ENCODE assay signal across 12 cellular contexts in the genomic region with DNA sequence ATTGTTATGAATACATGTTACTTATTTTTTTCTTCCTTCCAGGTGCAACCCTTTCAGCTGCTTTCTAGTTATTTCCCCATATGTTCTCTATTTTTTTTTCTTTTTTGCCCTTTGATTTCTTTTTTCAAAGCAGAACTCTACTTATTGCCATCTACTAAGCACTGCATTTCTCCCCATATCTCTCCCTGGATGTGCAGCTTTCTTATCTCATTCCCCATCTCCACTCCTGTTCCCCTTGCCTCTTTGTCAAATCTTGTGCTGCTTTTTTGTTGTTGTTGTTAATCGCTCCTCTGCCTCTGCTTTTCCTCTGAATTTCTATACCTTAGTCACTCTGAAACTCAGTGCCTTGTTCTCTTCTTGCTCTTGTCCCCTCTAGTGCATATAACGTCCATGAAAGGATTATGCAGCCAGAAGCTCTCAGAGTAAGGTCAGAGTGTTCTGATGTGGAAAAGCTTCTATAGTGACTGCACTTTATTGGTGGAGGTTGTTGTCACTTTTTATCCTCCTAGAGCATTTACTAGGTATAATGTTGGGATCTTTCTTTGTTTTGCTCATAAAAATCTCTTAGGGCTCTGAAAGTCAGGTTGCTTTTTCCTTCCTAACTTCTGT.
"Had no signal": no experiment of that assay in that cellular context is flagged by ENCODE, and none has a peak within 500 bp of the region (broad histone marks: within the 10 kb centered on the region; RNA-seq: fewer than 3 reads in every experiment).

No MANE protein-coding gene starts in this region.

- H3K36me3 Mint-ChIP-seq: activated naive CD4-positive, alpha-beta T cell treated with anti-CD3 and anti-CD28 coated beads, Interleukin-2, amount 10 ng/mL, durations not matched to agents 7 days and 5 days; natural killer cell treated with Interleukin-12 subunit alpha and Interleukin-12 subunit beta and Interleukin-15 and Interleukin-18, amount 100 ng/mL, for 72 hours; stimulated activated effector memory CD8-positive, alpha-beta T cell treated with anti-CD3 and anti-CD28 coated beads, Interleukin-12 subunit alpha, Interleukin-12 subunit beta, amount 100 ng/mL, for 72 hours had no signal

- H3K4me3 ChIP-seq: dorsolateral prefrontal cortex, tibial artery had no signal

- H3K27me3 Mint-ChIP-seq: activated naive CD4-positive, alpha-beta T cell treated with anti-CD3 and anti-CD28 coated beads, Interleukin-2, amount 10 ng/mL, durations not matched to agents 7 days and 5 days; activated T-cell treated with anti-CD3 and anti-CD28 coated beads, Interleukin-2, amount 50 U/mL, for 24 hours had no signal

- H3K9me3 ChIP-seq: tibial artery had no signal

- H3K27ac ChIP-seq: dorsolateral prefrontal cortex, tibial artery had no signal

- H3K4me1 Mint-ChIP-seq: activated CD4-positive, alpha-beta memory T cell treated with anti-CD3 and anti-CD28 coated beads, Interleukin-2, amount 10 ng/mL, durations not matched to agents 7 days and 5 days; activated naive CD4-positive, alpha-beta T cell treated with anti-CD3 and anti-CD28 coated beads, Interleukin-2, amount 10 ng/mL, durations not matched to agents 7 days and 5 days; stimulated activated effector memory CD8-positive, alpha-beta T cell treated with anti-CD3 and anti-CD28 coated beads, Interleukin-12 subunit alpha, Interleukin-12 subunit beta, amount 100 ng/mL, for 72 hours; T-helper 17 cell had no signal

- H3K27me3 ChIP-seq: dorsolateral prefrontal cortex, tibial artery had no signal

- FAIRE-seq: astrocyte, kidney, urothelium cell line had no signal

- H3K27ac Mint-ChIP-seq: activated CD4-positive, alpha-beta memory T cell treated with anti-CD3 and anti-CD28 coated beads, Interleukin-2, amount 10 ng/mL, durations not matched to agents 7 days and 5 days; activated naive CD4-positive, alpha-beta T cell treated with anti-CD3 and anti-CD28 coated beads, Interleukin-2, amount 10 ng/mL, durations not matched to agents 7 days and 5 days; activated T-cell treated with anti-CD3 and anti-CD28 coated beads, Interleukin-2, amount 50 U/mL, for 24 hours; natural killer cell treated with Interleukin-12 subunit alpha and Interleukin-12 subunit beta and Interleukin-15 and Interleukin-18, amount 100 ng/mL, for 72 hours; stimulated activated effector memory CD8-positive, alpha-beta T cell treated with anti-CD3 and anti-CD28 coated beads, Interleukin-12 subunit alpha, Interleukin-12 subunit beta, amount 100 ng/mL, for 72 hours; T-helper 17 cell had no signal

- DNase-seq: activated CD4-positive, alpha-beta memory T cell treated with anti-CD3 and anti-CD28 coated beads, Interleukin-2, amount 10 ng/mL, durations not matched to agents 7 days and 5 days; activated CD4-positive, alpha-beta T cell treated with anti-CD3 and anti-CD28 coated beads for 4 hours; activated naive CD4-positive, alpha-beta T cell treated with anti-CD3 and anti-CD28 coated beads, Interleukin-2, amount 10 ng/mL, durations not matched to agents 7 days and 5 days; activated T-cell treated with anti-CD3 and anti-CD28 coated beads, Interleukin-2, amount 50 U/mL, for 24 hours; kidney; T-helper 17 cell had no signal

- H3K4me3 Mint-ChIP-seq: activated CD4-positive, alpha-beta memory T cell treated with anti-CD3 and anti-CD28 coated beads, Interleukin-2, amount 10 ng/mL, durations not matched to agents 7 days and 5 days; activated naive CD4-positive, alpha-beta T cell treated with anti-CD3 and anti-CD28 coated beads, Interleukin-2, amount 10 ng/mL, durations not matched to agents 7 days and 5 days; activated T-cell treated with anti-CD3 and anti-CD28 coated beads, Interleukin-2, amount 50 U/mL, for 24 hours; natural killer cell treated with Interleukin-12 subunit alpha and Interleukin-12 subunit beta and Interleukin-15 and Interleukin-18, amount 100 ng/mL, for 72 hours; stimulated activated effector memory CD8-positive, alpha-beta T cell treated with anti-CD3 and anti-CD28 coated beads, Interleukin-12 subunit alpha, Interleukin-12 subunit beta, amount 100 ng/mL, for 72 hours; T-helper 17 cell had no signal

- ATAC-seq: natural killer cell treated with Interleukin-12 subunit alpha and Interleukin-12 subunit beta and Interleukin-15 and Interleukin-18, amount 100 ng/mL, for 72 hours; stimulated activated effector memory CD8-positive, alpha-beta T cell treated with anti-CD3 and anti-CD28 coated beads, Interleukin-12 subunit alpha, Interleukin-12 subunit beta, amount 100 ng/mL, for 72 hours; T-helper 17 cell had no signal

- H3K9me3 Mint-ChIP-seq: activated CD4-positive, alpha-beta memory T cell treated with anti-CD3 and anti-CD28 coated beads, Interleukin-2, amount 10 ng/mL, durations not matched to agents 7 days and 5 days; activated naive CD4-positive, alpha-beta T cell treated with anti-CD3 and anti-CD28 coated beads, Interleukin-2, amount 10 ng/mL, durations not matched to agents 7 days and 5 days; activated T-cell treated with anti-CD3 and anti-CD28 coated beads, Interleukin-2, amount 50 U/mL, for 24 hours; natural killer cell treated with Interleukin-12 subunit alpha and Interleukin-12 subunit beta and Interleukin-15 and Interleukin-18, amount 100 ng/mL, for 72 hours; stimulated activated effector memory CD8-positive, alpha-beta T cell treated with anti-CD3 and anti-CD28 coated beads, Interleukin-12 subunit alpha, Interleukin-12 subunit beta, amount 100 ng/mL, for 72 hours had no signal

- H3K36me3 ChIP-seq: tibial artery had no signal
